In genomic region chr3:172106989-172107388, GRCh38 we compare ENCODE assay signal across 1 cellular context.
TF ChIP-seq lines count a peak whose summit lies in the region.

No MANE protein-coding gene starts in this region.

TF ChIP-seq in GM12878, 131 proteins besides CTCF, POLR2A, EP300 and RAD21 (continued from another document and continues in another):
- TF ChIP-seq, protein P1, sequence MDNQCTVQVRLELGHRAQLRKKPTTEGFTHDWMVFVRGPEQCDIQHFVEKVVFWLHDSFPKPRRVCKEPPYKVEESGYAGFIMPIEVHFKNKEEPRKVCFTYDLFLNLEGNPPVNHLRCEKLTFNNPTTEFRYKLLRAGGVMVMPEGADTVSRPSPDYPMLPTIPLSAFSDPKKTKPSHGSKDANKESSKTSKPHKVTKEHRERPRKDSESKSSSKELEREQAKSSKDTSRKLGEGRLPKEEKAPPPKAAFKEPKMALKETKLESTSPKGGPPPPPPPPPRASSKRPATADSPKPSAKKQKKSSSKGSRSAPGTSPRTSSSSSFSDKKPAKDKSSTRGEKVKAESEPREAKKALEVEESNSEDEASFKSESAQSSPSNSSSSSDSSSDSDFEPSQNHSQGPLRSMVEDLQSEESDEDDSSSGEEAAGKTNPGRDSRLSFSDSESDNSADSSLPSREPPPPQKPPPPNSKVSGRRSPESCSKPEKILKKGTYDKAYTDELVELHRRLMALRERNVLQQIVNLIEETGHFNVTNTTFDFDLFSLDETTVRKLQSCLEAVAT (IDR thresholded peaks at IDR 0.05): peak; percentile 95
- TF ChIP-seq SMC3 (IDR thresholded peaks at IDR 0.05; ENCODE audit: borderline replicate concordance, low read length): no peak
- no peak for TF ChIP-seq ZNF24 (IDR thresholded peaks at IDR 0.05)
- TF ChIP-seq ZNF217 (IDR thresholded peaks at IDR 0.05): no peak
- 0 out of 2 replicates have a peak, but pooled peaks have one; percentile 49 for TF ChIP-seq TCF12 (IDR thresholded peaks at IDR 0.05; ENCODE audit: low read depth, low read length)
- TF ChIP-seq SIX5 (IDR thresholded peaks at IDR 0.05; ENCODE audit: low read depth, low read length, severe bottlenecking): no peak
- TF ChIP-seq SRF (IDR thresholded peaks at IDR 0.05; ENCODE audit: low read depth in 2 of 2, low read length in 2 of 2): no peak
- peak; percentile 71 for TF ChIP-seq USF1 (IDR thresholded peaks at IDR 0.05; ENCODE audit: borderline replicate concordance, extremely low read length, insufficient read depth, low read depth, low read length)
- TF ChIP-seq CHD1 (IDR thresholded peaks at IDR 0.05; ENCODE audit: low read depth, low read length): no peak
- TF ChIP-seq, protein P2, sequence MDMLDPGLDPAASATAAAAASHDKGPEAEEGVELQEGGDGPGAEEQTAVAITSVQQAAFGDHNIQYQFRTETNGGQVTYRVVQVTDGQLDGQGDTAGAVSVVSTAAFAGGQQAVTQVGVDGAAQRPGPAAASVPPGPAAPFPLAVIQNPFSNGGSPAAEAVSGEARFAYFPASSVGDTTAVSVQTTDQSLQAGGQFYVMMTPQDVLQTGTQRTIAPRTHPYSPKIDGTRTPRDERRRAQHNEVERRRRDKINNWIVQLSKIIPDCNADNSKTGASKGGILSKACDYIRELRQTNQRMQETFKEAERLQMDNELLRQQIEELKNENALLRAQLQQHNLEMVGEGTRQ (IDR thresholded peaks at IDR 0.05; ENCODE audit: borderline replicate concordance, low read depth, low read length): peak; percentile 74
- TF ChIP-seq SMARCA5 (IDR thresholded peaks at IDR 0.05): no peak
- no peak for TF ChIP-seq RELA (IDR thresholded peaks at IDR 0.05; ENCODE audit: borderline replicate concordance, partially characterized antibody)
- TF ChIP-seq, protein P3, sequence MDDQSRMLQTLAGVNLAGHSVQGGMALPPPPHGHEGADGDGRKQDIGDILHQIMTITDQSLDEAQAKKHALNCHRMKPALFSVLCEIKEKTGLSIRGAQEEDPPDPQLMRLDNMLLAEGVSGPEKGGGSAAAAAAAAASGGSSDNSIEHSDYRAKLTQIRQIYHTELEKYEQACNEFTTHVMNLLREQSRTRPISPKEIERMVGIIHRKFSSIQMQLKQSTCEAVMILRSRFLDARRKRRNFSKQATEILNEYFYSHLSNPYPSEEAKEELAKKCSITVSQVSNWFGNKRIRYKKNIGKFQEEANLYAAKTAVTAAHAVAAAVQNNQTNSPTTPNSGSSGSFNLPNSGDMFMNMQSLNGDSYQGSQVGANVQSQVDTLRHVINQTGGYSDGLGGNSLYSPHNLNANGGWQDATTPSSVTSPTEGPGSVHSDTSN (IDR thresholded peaks at IDR 0.05; ENCODE audit: insufficient replicate concordance, low read depth, low read length): peak; percentile 94
- no peak for TF ChIP-seq ZBED1 (IDR thresholded peaks at IDR 0.05; ENCODE audit: borderline replicate concordance)
- TF ChIP-seq RFX5 (IDR thresholded peaks at IDR 0.05; ENCODE audit: low read depth, low read length): no peak
- no peak for TF ChIP-seq FOXK2 (IDR thresholded peaks at IDR 0.05)
- TF ChIP-seq KLF5 (IDR thresholded peaks at IDR 0.05; ENCODE audit: partially characterized antibody): no peak
- TF ChIP-seq GABPA (IDR thresholded peaks at IDR 0.05; ENCODE audit: low read depth): no peak
- TF ChIP-seq POLR2AphosphoS5 (IDR thresholded peaks at IDR 0.05; ENCODE audit: low read length): no peak
- TF ChIP-seq SREBF2 (IDR thresholded peaks at IDR 0.05; ENCODE audit: low read length): no peak
- no peak for TF ChIP-seq NR2C2 (IDR thresholded peaks at IDR 0.05; ENCODE audit: borderline replicate concordance, control insufficient read depth, insufficient read length, low read depth)
- no peak for TF ChIP-seq CEBPZ (IDR thresholded peaks at IDR 0.05; ENCODE audit: low read depth, low read length)
- TF ChIP-seq POLR2AphosphoS2 (IDR thresholded peaks at IDR 0.05; ENCODE audit: low read depth, low read length): no peak
- TF ChIP-seq MTA3 (IDR thresholded peaks at IDR 0.05; ENCODE audit: borderline replicate concordance, low read length): 0 out of 2 replicates have a peak, but pooled peaks have one; percentile 7
- no peak for TF ChIP-seq RELB (IDR thresholded peaks at IDR 0.05; ENCODE audit: low read depth)
- no peak for TF ChIP-seq JUND (IDR thresholded peaks at IDR 0.05; ENCODE audit: low read depth, low read length)
- TF ChIP-seq SREBF1 (IDR thresholded peaks at IDR 0.05; ENCODE audit: low read length): no peak
- TF ChIP-seq MEF2A (IDR thresholded peaks at IDR 0.05; ENCODE audit: insufficient read depth, low read depth, low read length): 0 out of 2 replicates have a peak, but pooled peaks have one; percentile 30
- TF ChIP-seq CEBPB (IDR thresholded peaks at IDR 0.05; ENCODE audit: borderline replicate concordance in 1 of 2, low read depth in 2 of 2, low read length in 2 of 2): no peak
- TF ChIP-seq PAX8 (IDR thresholded peaks at IDR 0.05): no peak
- no peak for TF ChIP-seq NR2F1 (conservative IDR thresholded peaks at IDR 0.05)
- TF ChIP-seq ZBTB4 (CRISPR knock-in tag; IDR thresholded peaks at IDR 0.05): no peak
- peak; percentile 38; the same call in 1 of the 2 replicates for TF ChIP-seq BCL11A (IDR thresholded peaks at IDR 0.05; ENCODE audit: low read depth, low read length)
- no peak; the same call in 1 of the 2 replicates for TF ChIP-seq CREM (IDR thresholded peaks at IDR 0.05; ENCODE audit: low read depth)
- TF ChIP-seq MYB (IDR thresholded peaks at IDR 0.05; ENCODE audit: borderline replicate concordance, low read depth, low read length): no peak
- TF ChIP-seq ZSCAN29 (IDR thresholded peaks at IDR 0.05): no peak
- TF ChIP-seq TARDBP (IDR thresholded peaks at IDR 0.05; ENCODE audit: borderline replicate concordance): no peak
- no peak for TF ChIP-seq RB1 (IDR thresholded peaks at IDR 0.05; ENCODE audit: borderline replicate concordance)
- no peak for TF ChIP-seq SMAD5 (IDR thresholded peaks at IDR 0.05; ENCODE audit: low read depth)
- no peak for TF ChIP-seq ATF7 (IDR thresholded peaks at IDR 0.05; ENCODE audit: low read depth)
- TF ChIP-seq, protein P4, sequence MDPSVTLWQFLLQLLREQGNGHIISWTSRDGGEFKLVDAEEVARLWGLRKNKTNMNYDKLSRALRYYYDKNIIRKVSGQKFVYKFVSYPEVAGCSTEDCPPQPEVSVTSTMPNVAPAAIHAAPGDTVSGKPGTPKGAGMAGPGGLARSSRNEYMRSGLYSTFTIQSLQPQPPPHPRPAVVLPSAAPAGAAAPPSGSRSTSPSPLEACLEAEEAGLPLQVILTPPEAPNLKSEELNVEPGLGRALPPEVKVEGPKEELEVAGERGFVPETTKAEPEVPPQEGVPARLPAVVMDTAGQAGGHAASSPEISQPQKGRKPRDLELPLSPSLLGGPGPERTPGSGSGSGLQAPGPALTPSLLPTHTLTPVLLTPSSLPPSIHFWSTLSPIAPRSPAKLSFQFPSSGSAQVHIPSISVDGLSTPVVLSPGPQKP (IDR thresholded peaks at IDR 0.05; ENCODE audit: low read depth, low read length): no peak
- TF ChIP-seq SUPT20H (IDR thresholded peaks at IDR 0.05; ENCODE audit: borderline replicate concordance, control insufficient read depth, low read depth, low read length): no peak
- no peak for TF ChIP-seq GATAD2B (conservative IDR thresholded peaks at IDR 0.05; ENCODE audit: low read depth)
- no peak for TF ChIP-seq E4F1 (IDR thresholded peaks at IDR 0.05; ENCODE audit: borderline replicate concordance, partially characterized antibody)
- TF ChIP-seq STAT3 (IDR thresholded peaks at IDR 0.05; ENCODE audit: low read depth, low read length): no peak
- TF ChIP-seq BACH1 (IDR thresholded peaks at IDR 0.05; ENCODE audit: borderline replicate concordance): peak; percentile 12; the same call in 1 of the 2 replicates
- TF ChIP-seq NRF1 (conservative IDR thresholded peaks at IDR 0.05; ENCODE audit: low read depth, low read length): no peak
- no peak for TF ChIP-seq ZNF207 (IDR thresholded peaks at IDR 0.05; ENCODE audit: borderline replicate concordance)
